Comparison of ENCODE assay signal across 14 cellular contexts in the genomic region with DNA sequence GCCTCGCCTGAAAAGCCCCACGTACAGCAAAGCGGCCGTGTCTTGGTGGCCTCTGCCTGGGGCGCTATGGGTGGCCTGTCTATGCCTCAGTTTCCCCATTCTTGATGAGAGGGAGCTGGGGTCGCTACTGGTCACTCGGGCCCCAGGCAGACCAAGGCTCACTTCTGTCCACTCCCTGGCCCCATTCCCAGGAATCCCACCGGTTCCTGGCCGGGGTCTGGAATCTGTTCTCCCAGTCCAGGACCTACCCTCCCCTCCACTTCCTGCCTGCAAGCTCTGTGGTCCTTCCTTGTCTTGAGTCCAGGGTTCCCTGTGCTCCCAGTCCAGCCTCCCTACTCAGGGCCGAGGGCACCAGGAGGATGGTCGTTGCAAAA. TPM values are rescaled to one million over a fixed set of nuclear protein-coding genes. Genes with fewer than 3 reads are reported as not detected.
DNase-seq lines count a peak whose midpoint lies in the region; ATAC-seq and TF ChIP-seq lines count a peak whose summit lies in the region.
"Had no signal": no experiment of that assay in that cellular context is flagged by ENCODE, and none has a peak within 500 bp of the region (broad histone marks: within the 10 kb centered on the region; RNA-seq: fewer than 3 reads in every experiment).

No MANE protein-coding gene starts in this region.

- H3K27ac Mint-ChIP-seq in Calu3 (ENCODE audit: unreplicated experiment): peak overlapping the region; percentile 20
- H3K27ac Mint-ChIP-seq: HFFc6; stimulated activated naive B cell treated with anti-CD40 and anti-IgM and Interleukin-4, amounts not matched to agents 10 μg/mL and 1 μg/mL and 100 μg/mL, for 72 hours had no signal

- DNase-seq in Calu3: no peak
- DNase-seq in HL-60 (ENCODE audit: low read depth in 1 of 2, low spot score in 1 of 2): no peak
- no peak for DNase-seq in stomach
- DNase-seq in WERI-Rb-1: no peak
- DNase-seq in substantia nigra (lab: John Stamatoyannopoulos, UW): no peak
- DNase-seq: activated CD8-positive, alpha-beta memory T cell treated with anti-CD3 and anti-CD28 coated beads, Interleukin-2, amount 50 U/mL, for 4 hours; foreskin melanocyte; GDM1; HFFc6; kidney glomerular epithelial cell; stimulated activated naive B cell treated with anti-CD40 and anti-IgM and Interleukin-4, amounts not matched to agents 10 μg/mL and 1 μg/mL and 100 μg/mL, for 72 hours had no signal

- H3K4me1 ChIP-seq in gastroesophageal sphincter (peaks cover 0 to 49% (median 29%) of the 10 kb centered on the region in 3 donors), stomach (peaks cover 41 to 52% (median 43%) of the 10 kb centered on the region in 4 donors)

- peaks cover under 1% of the 10 kb centered on the region for H3K9me3 Mint-ChIP-seq in Calu3 (ENCODE audit: low read depth, unreplicated experiment)
- H3K9me3 Mint-ChIP-seq: stimulated activated naive B cell treated with anti-CD40 and anti-IgM and Interleukin-4, amounts not matched to agents 10 μg/mL and 1 μg/mL and 100 μg/mL, for 72 hours had no signal

- TF ChIP-seq EP300 in gastroesophageal sphincter (IDR thresholded peaks at IDR 0.05) (no peak), stomach (IDR thresholded peaks at IDR 0.05) (no peak)

- H3K4me3 ChIP-seq in HL-60 (replicated peaks; ENCODE audit: insufficient read depth, low read length) (peak overlapping the region; percentile 14; the same call in 1 of the 2 replicates), gastroesophageal sphincter (peak overlapping the region in 1 of 2 donors; percentile 33), stomach (peak overlapping the region in 1 of 4 donors; percentile 34), WERI-Rb-1 (ENCODE audit: low read depth, low read length) (no peak overlapping the region)
- H3K4me3 ChIP-seq: SK-N-MC had no signal

- peaks cover 22% of the 10 kb centered on the region for H3K27me3 ChIP-seq in HL-60 (ENCODE audit: insufficient read depth, poor library complexity, severe bottlenecking)
- H3K27me3 ChIP-seq in gastroesophageal sphincter: peaks cover 27% of the 10 kb centered on the region
- peaks cover 0 to 34% (median 11%) of the 10 kb centered on the region in 3 donors for H3K27me3 ChIP-seq in stomach
- H3K27me3 ChIP-seq in WERI-Rb-1 (ENCODE audit: insufficient read depth, low read depth, severe bottlenecking): no peaks in the 10 kb centered on the region

- peaks cover 34% of the 10 kb centered on the region for H3K36me3 Mint-ChIP-seq in Calu3 (ENCODE audit: insufficient read depth, unreplicated experiment)
- H3K36me3 Mint-ChIP-seq: stimulated activated naive B cell treated with anti-CD40 and anti-IgM and Interleukin-4, amounts not matched to agents 10 μg/mL and 1 μg/mL and 100 μg/mL, for 72 hours had no signal

- no peaks in the 10 kb centered on the region for H3K27me3 Mint-ChIP-seq in Calu3 (ENCODE audit: unreplicated experiment)

- H3K9me3 ChIP-seq in gastroesophageal sphincter: no peaks in the 10 kb centered on the region
- H3K9me3 ChIP-seq in stomach: no peaks in the 10 kb centered on the region
- peaks cover 7% of the 10 kb centered on the region for H3K9me3 ChIP-seq in WERI-Rb-1 (ENCODE audit: severe bottlenecking)

- CTCF ChIA-PET in Calu3 (lab: Charles Lee): no interaction called here

- BruUV-seq in Calu3 (replicated peaks; lab: Mats Ljungman, UMichigan): no TSS peak

- peak overlapping the region; percentile 68 for H3K4me3 Mint-ChIP-seq in Calu3 (ENCODE audit: low read depth, unreplicated experiment)
- H3K4me3 Mint-ChIP-seq: HFFc6 had no signal

- TF ChIP-seq CTCF in Calu3 (IDR thresholded peaks at IDR 0.05; ENCODE audit: unreplicated experiment) (no peak), HL-60 (IDR thresholded peaks at IDR 0.05; ENCODE audit: insufficient read depth, low read length) (no peak), gastroesophageal sphincter (IDR thresholded peaks at IDR 0.05) (no peak), stomach (IDR thresholded peaks at IDR 0.05) (no peak), WERI-Rb-1 (IDR thresholded peaks at IDR 0.05; ENCODE audit: low read depth, low read length) (no peak)

- H3K36me3 ChIP-seq in gastroesophageal sphincter: no peaks in the 10 kb centered on the region
- no peaks in the 10 kb centered on the region for H3K36me3 ChIP-seq in stomach
- H3K36me3 ChIP-seq in WERI-Rb-1: no peaks in the 10 kb centered on the region

- no peak for TF ChIP-seq POLR2A in gastroesophageal sphincter (IDR thresholded peaks at IDR 0.05)
- TF ChIP-seq POLR2A in stomach (IDR thresholded peaks at IDR 0.05): no peak

- WGBS in gastroesophageal sphincter (ENCODE audit: low coverage in 1 of 2), 2 donors: 45% methylated on average over 2 of the region's 11 CpGs; no CpG with 5 or more reads in 1 of the 2 donors
- WGBS in stomach, 5 donors: 40 to 68% (median 61%) methylated on average over 5 to 11 of the region's 11 CpGs

- peaks cover 35% of the 10 kb centered on the region for H3K4me1 Mint-ChIP-seq in Calu3 (ENCODE audit: low read depth, unreplicated experiment)

- no peak overlapping the region for H3K27ac ChIP-seq in HL-60 (replicated peaks)
- peak overlapping the region in 3 of 4 donors; percentile 66 to 73 (median 71) for H3K27ac ChIP-seq in gastroesophageal sphincter
- H3K27ac ChIP-seq in stomach: peak overlapping the region; percentile 29 to 69 (median 49)
- no peak overlapping the region for H3K27ac ChIP-seq in WERI-Rb-1
- H3K27ac ChIP-seq in substantia nigra (ENCODE audit: low read depth, low read length, poor library complexity, severe bottlenecking): no peak overlapping the region
- H3K27ac ChIP-seq: SK-N-MC had no signal

- ATAC-seq in gastroesophageal sphincter (no peak), GM21723 (IDR thresholded peaks at IDR 0.05; ENCODE audit: unreplicated experiment) (no peak)
- ATAC-seq: stimulated activated naive B cell treated with anti-CD40 and anti-IgM and Interleukin-4, amounts not matched to agents 10 μg/mL and 1 μg/mL and 100 μg/mL, for 72 hours had no signal

- intact Hi-C loops in Calu3 (cut with micrococcal nuclease; ENCODE audit: unreplicated experiment): no loop called here
- intact Hi-C loops in stomach (cut with DNase I; ENCODE audit: low total_unique reads): no loop called here

RNA-seq across cellular contexts. Expression of a gene that starts 24.5 kb away (rescaled TPM):
- total RNA-seq in Calu3 (2022): 29.0 and 40.9 TPM in 2 replicates
- 10 to 100 TPM; 41.1 to 82.6 (median 66.3) TPM for total RNA-seq in gastroesophageal sphincter
- total RNA-seq in stomach: 100 to 1,000 TPM in 2 of 5 donors, 10 to 100 TPM in 3; 25.7 to 452 (median 55.4) TPM
- 10 to 100 TPM; 29.3 to 49.1 (median 35.9) TPM for polyA plus RNA-seq in stomach

Comparison
In these comparisons a context has a peak if more than half of its experiments do, and no peak if none do; other contexts are left out.
1. H3K27ac ChIP-seq: peak in gastroesophageal sphincter (3 of 4) and stomach (5 of 5); none in HL-60 (single experiment), WERI-Rb-1 (single experiment) and substantia nigra (single experiment).